27 cellular contexts compared by ENCODE assay signal in genomic region chr17:19857640-19858039, GRCh38.
"Had no signal": no experiment of that assay in that cellular context is flagged by ENCODE, and none has a peak within 500 bp of the region (broad histone marks: within the 10 kb centered on the region; RNA-seq: fewer than 3 reads in every experiment).

No MANE protein-coding gene starts in this region.

- H2AFZ ChIP-seq: hepatocyte had no signal

- H3K4me2 ChIP-seq: hepatocyte had no signal

- DNase-seq: cortex of kidney; effector memory CD8-positive, alpha-beta T cell; foreskin fibroblast; gastrocnemius medialis; head of caudate nucleus; kidney; left lung; mesenchymal stem cell; midbrain; naive thymus-derived CD8-positive, alpha-beta T cell; occipital lobe; ovary; posterior cingulate gyrus; psoas muscle; right cardiac atrium; sigmoid colon; stimulated activated CD4-positive, alpha-beta T cell treated with anti-CD3 and anti-CD28 coated beads, Interleukin-2, amount 100 ng/mL, for 24 hours; stimulated activated CD4-positive, alpha-beta T cell treated with anti-CD3 and anti-CD28 coated beads, Interleukin-4, amount 100 ng/mL, for 24 hours; stimulated activated naive CD4-positive, alpha-beta T cell treated with Interleukin-2 at 50 U/mL for 16 hours; stomach; thyroid gland; trophoblast cell had no signal

- H3K4me3 ChIP-seq: gastrocnemius medialis, hepatocyte, left lung, ovary, psoas muscle, sigmoid colon, stomach, thyroid gland, vagina had no signal

- H3K27ac Mint-ChIP-seq: effector memory CD8-positive, alpha-beta T cell; stimulated activated effector memory CD8-positive, alpha-beta T cell treated with anti-CD3 and anti-CD28 coated beads, Interleukin-12 subunit alpha, Interleukin-12 subunit beta, amount 100 ng/mL, for 72 hours had no signal

- H3K4me1 ChIP-seq: gastrocnemius medialis, left lung, psoas muscle, sigmoid colon, stomach, thyroid gland, vagina had no signal

- H3K9me3 ChIP-seq: gastrocnemius medialis, left lung, ovary, psoas muscle, sigmoid colon, stomach, thyroid gland, vagina had no signal

- ATAC-seq: effector memory CD8-positive, alpha-beta T cell; esophagus mucosa; gastrocnemius medialis; left lung; naive thymus-derived CD8-positive, alpha-beta T cell; psoas muscle; right cardiac atrium; stimulated activated effector memory CD8-positive, alpha-beta T cell treated with anti-CD3 and anti-CD28 coated beads, Interleukin-12 subunit alpha, Interleukin-12 subunit beta, amount 100 ng/mL, for 72 hours had no signal

- H3K9me3 Mint-ChIP-seq: effector memory CD8-positive, alpha-beta T cell; naive thymus-derived CD8-positive, alpha-beta T cell; stimulated activated effector memory CD8-positive, alpha-beta T cell treated with anti-CD3 and anti-CD28 coated beads, Interleukin-12 subunit alpha, Interleukin-12 subunit beta, amount 100 ng/mL, for 72 hours had no signal

- H3K79me2 ChIP-seq: hepatocyte had no signal

- H3K4me3 Mint-ChIP-seq: effector memory CD8-positive, alpha-beta T cell; naive thymus-derived CD8-positive, alpha-beta T cell; stimulated activated effector memory CD8-positive, alpha-beta T cell treated with anti-CD3 and anti-CD28 coated beads, Interleukin-12 subunit alpha, Interleukin-12 subunit beta, amount 100 ng/mL, for 72 hours had no signal

- H3K27me3 Mint-ChIP-seq: effector memory CD8-positive, alpha-beta T cell; naive thymus-derived CD8-positive, alpha-beta T cell had no signal

- H3K36me3 ChIP-seq: ovary, vagina had no signal

- H3K27ac ChIP-seq: epithelial cell of prostate, gastrocnemius medialis, hepatocyte, left lung, ovary, psoas muscle, sigmoid colon, stomach, thyroid gland, vagina had no signal

- H3K27me3 ChIP-seq: gastrocnemius medialis, hepatocyte, left lung, ovary, sigmoid colon, stomach, thyroid gland, vagina had no signal

- H3K4me1 Mint-ChIP-seq: stimulated activated effector memory CD8-positive, alpha-beta T cell treated with anti-CD3 and anti-CD28 coated beads, Interleukin-12 subunit alpha, Interleukin-12 subunit beta, amount 100 ng/mL, for 72 hours had no signal
